Comparison of ENCODE assay signal across 8 cellular contexts in genomic region chr1:23979387-23980005, GRCh38. TPM values are rescaled to one million over a fixed set of nuclear protein-coding genes. Genes with fewer than 3 reads are reported as not detected.
DNase-seq lines count a peak whose midpoint lies in the region; ATAC-seq, FAIRE-seq and TF ChIP-seq lines count a peak whose summit lies in the region.

No MANE protein-coding gene starts in this region.

- POLR2A ChIA-PET in CD4-positive, alpha-beta memory T cell (lab: Charles Lee; ENCODE audit: partially characterized antibody) = interaction anchor here (0.7 to 4.8 kb wide), 9 partner anchors 10 to 950 kb away, joined by 3 to 80 read pairs (median 6); partner anchors contain the start of genes GALE and PNRC2

- no peak for FAIRE-seq in GM12892 (lab: Jason Lieb, UNC)

- H3K27me3 Mint-ChIP-seq in CD4-positive, alpha-beta memory T cell = no peaks in the 10 kb centered on the region
- H3K27me3 Mint-ChIP-seq in natural killer cell (ENCODE audit: low read depth in 2 of 2) = no peaks in the 10 kb centered on the region

- TF ChIP-seq CTCF in Loucy (conservative IDR thresholded peaks at IDR 0.05; ENCODE audit: low read length) (no peak), natural killer cell (IDR thresholded peaks at IDR 0.05) (no peak)

- peaks cover 8 to 36% of the 10 kb centered on the region in 2 donors for H3K36me3 Mint-ChIP-seq in CD4-positive, alpha-beta memory T cell
- no peaks in the 10 kb centered on the region for H3K36me3 Mint-ChIP-seq in natural killer cell

- no peaks in the 10 kb centered on the region for H3K9me3 ChIP-seq in CD4-positive, alpha-beta memory T cell (ENCODE audit: control insufficient read depth in 1 of 2, low read length in 2 of 2)
- no peaks in the 10 kb centered on the region for H3K9me3 ChIP-seq in Loucy (ENCODE audit: insufficient read depth, low read depth, low read length)

- H3K4me3 ChIP-seq in CD4-positive, alpha-beta memory T cell (ENCODE audit: low read length in 2 of 2) = peak overlapping the region; percentile 80 to 85
- peak overlapping the region; percentile 91 for H3K4me3 ChIP-seq in Loucy (ENCODE audit: low read length, poor library complexity, severe bottlenecking)

- peaks cover 41 to 61% (median 52%) of the 10 kb centered on the region in 4 donors for H3K4me1 Mint-ChIP-seq in CD4-positive, alpha-beta memory T cell
- peaks cover 49 to 56% of the 10 kb centered on the region in 2 donors for H3K4me1 Mint-ChIP-seq in natural killer cell

- H3K27ac ChIP-seq in CD4-positive, alpha-beta memory T cell (ENCODE audit: low read depth, low read length) = peak overlapping the region; percentile 93

- H3K79me2 ChIP-seq in Loucy (ENCODE audit: insufficient read depth, low read length) = peaks cover 57% of the 10 kb centered on the region

- TF ChIP-seq POLR2A in GM12892 (IDR thresholded peaks at IDR 0.05; ENCODE audit: low read depth, low read length) = no peak

- peak overlapping the region; percentile 79 for H3K4me2 ChIP-seq in Loucy (ENCODE audit: low read depth, low read length, poor library complexity, severe bottlenecking)

- H3F3A ChIP-seq in Loucy (ENCODE audit: low read depth) = peaks cover 10% of the 10 kb centered on the region

- DNase-seq in CD4-positive, alpha-beta memory T cell = no peak
- DNase-seq in dermis blood vessel endothelial cell (peak; percentile 35), natural killer cell (no peak), GM12892 (ENCODE audit: insufficient read length) (no peak), retina (no peak), glomerular visceral epithelial cell (ENCODE audit: extremely low spot score) (no peak)

- peak overlapping the region; percentile 88 to 98 (median 94) for H3K4me3 Mint-ChIP-seq in CD4-positive, alpha-beta memory T cell
- H3K4me3 Mint-ChIP-seq in natural killer cell = peak overlapping the region; percentile 97

- CTCF ChIA-PET in CD4-positive, alpha-beta memory T cell (lab: Charles Lee; ENCODE audit: partially characterized antibody) = interaction anchor here (1.0 kb wide), 1 partner anchor 19 kb away, joined by 5 read pairs; no protein-coding TSS in a partner anchor

- H4K20me1 ChIP-seq in Loucy (ENCODE audit: insufficient read depth, low read length, poor library complexity, severe bottlenecking) = peaks cover 52% of the 10 kb centered on the region

- peak overlapping the region; percentile 56; the same call in 1 of the 2 replicates for H2AFZ ChIP-seq in Loucy (ENCODE audit: low read length)

- ATAC-seq in natural killer cell (no peak), GM18870 (IDR thresholded peaks at IDR 0.05; ENCODE audit: unreplicated experiment) (no peak)

- peak overlapping the region; percentile 99 for H3K9ac ChIP-seq in Loucy (ENCODE audit: low read depth, low read length, poor library complexity, severe bottlenecking)

- intact Hi-C loops in CD4-positive, alpha-beta memory T cell (cut with micrococcal nuclease) = loop anchor here (1.0 to 2.0 kb wide), 2 partner anchors 20 to 1267 kb away; partner anchors contain the start of genes PNRC2 and RSRP1
- intact Hi-C loops in natural killer cell (cut with micrococcal nuclease) = loop anchor here (1.0 kb wide), 1 partner anchor 20 kb away; the partner anchor contains the start of gene PNRC2

- peaks cover 0 to 6% (median 0%) of the 10 kb centered on the region in 8 donors for H3K9me3 Mint-ChIP-seq in CD4-positive, alpha-beta memory T cell
- H3K9me3 Mint-ChIP-seq in natural killer cell = no peaks in the 10 kb centered on the region

- peak overlapping the region; percentile 92 to 97 (median 94) for H3K27ac Mint-ChIP-seq in CD4-positive, alpha-beta memory T cell
- peak overlapping the region; percentile 94 to 98 for H3K27ac Mint-ChIP-seq in natural killer cell

- H3K27me3 ChIP-seq in CD4-positive, alpha-beta memory T cell (ENCODE audit: insufficient read depth, low read length) = no peaks in the 10 kb centered on the region
- H3K27me3 ChIP-seq in Loucy (ENCODE audit: insufficient read depth, low read length, poor library complexity, severe bottlenecking) = peaks cover 9% of the 10 kb centered on the region

- peaks cover 56% of the 10 kb centered on the region for H3K4me1 ChIP-seq in CD4-positive, alpha-beta memory T cell (ENCODE audit: insufficient read depth, low read length)
- peaks cover 59% of the 10 kb centered on the region for H3K4me1 ChIP-seq in Loucy (ENCODE audit: insufficient read depth, low read length, poor library complexity, severe bottlenecking)

- H3K9me2 ChIP-seq in Loucy (replicated peaks; ENCODE audit: low read depth, low read length) = no peaks in the 10 kb centered on the region

- no peaks in the 10 kb centered on the region for H3K36me3 ChIP-seq in CD4-positive, alpha-beta memory T cell (ENCODE audit: insufficient read depth, low read length)
- H3K36me3 ChIP-seq in Loucy (ENCODE audit: insufficient read depth, low read length) = peaks cover 28% of the 10 kb centered on the region

RNA-seq across cellular contexts. Expression of gene SRSF10, which starts 0.6 kb away (rescaled TPM):
- total RNA-seq in CD4-positive, alpha-beta memory T cell = 100 to 1,000 TPM; 163 to 169 TPM
- 100 to 1,000 TPM; 109 to 111 TPM for polyA plus RNA-seq in CD4-positive, alpha-beta memory T cell
- total RNA-seq in dermis blood vessel endothelial cell (108 and 109 TPM in 2 replicates), natural killer cell (100 to 1,000 TPM; 221 to 281 (median 237) TPM)
- 157 TPM for polyA plus RNA-seq in GM12892 (2012; ENCODE audit: missing spikeins)

RNA-seq across cellular contexts. Expression of gene PNRC2, which starts 19.9 kb away (rescaled TPM):
- 100 to 1,000 TPM; 156 to 160 TPM for total RNA-seq in CD4-positive, alpha-beta memory T cell
- polyA plus RNA-seq in CD4-positive, alpha-beta memory T cell = 100 to 1,000 TPM; 127 to 140 TPM
- total RNA-seq in dermis blood vessel endothelial cell = 157 and 190 TPM in 2 replicates
- total RNA-seq in natural killer cell = 100 to 1,000 TPM; 124 to 205 (median 180) TPM
- polyA plus RNA-seq in GM12892 (2012; ENCODE audit: missing spikeins) = 112 TPM
